Comparison of ENCODE assay signal across 8 cellular contexts in genomic region chr6:26097268-26097875, GRCh38. TPM values are rescaled to one million over a fixed set of nuclear protein-coding genes. Genes with fewer than 3 reads are reported as not detected.
A peak's percentile ranks its signal among the peaks of the same experiment; 100 is the strongest.
DNase-seq lines count a peak whose midpoint lies in the region; ATAC-seq and TF ChIP-seq lines count a peak whose summit lies in the region.

No MANE protein-coding gene starts in this region.

- intact Hi-C loops in dorsolateral prefrontal cortex (cut with DNase I), result loop anchor here in 1 of 2 donors (1.0 kb wide), 1 partner anchor 31 kb away; no protein-coding TSS in a partner anchor

- peaks cover 7% of the 10 kb centered on the region; the same call in 2 of the 3 replicates for H3K4me1 Mint-ChIP-seq in GM23338

- H3K4me3 Mint-ChIP-seq in GM23338, result no peak overlapping the region

- no peaks in the 10 kb centered on the region for H3K27me3 Mint-ChIP-seq in GM23338 (ENCODE audit: insufficient read depth, low read depth, poor library complexity)

- peaks cover 3% of the 10 kb centered on the region; the same call in 1 of the 2 replicates for H3K9me2 ChIP-seq in GM23338 (ENCODE audit: insufficient read depth)

- H3K27ac ChIP-seq in GM23338 (ENCODE audit: low read depth), result no peak overlapping the region
- no peak overlapping the region for H3K27ac ChIP-seq in dorsolateral prefrontal cortex

- ATAC-seq in GM23338, result peak; percentile 95
- ATAC-seq in GM21360 (IDR thresholded peaks at IDR 0.05; ENCODE audit: unreplicated experiment), result no peak

- H3K27me3 ChIP-seq in GM23338 (ENCODE audit: insufficient read depth) (no peaks in the 10 kb centered on the region), dorsolateral prefrontal cortex (no peaks in the 10 kb centered on the region)

- no peaks in the 10 kb centered on the region for H3F3A ChIP-seq in GM23338 (replicated peaks; ENCODE audit: low read depth)

- H3K4me3 ChIP-seq in GM23338 (no peak overlapping the region), dorsolateral prefrontal cortex (no peak overlapping the region)

- DNase-seq in C1 segment of cervical spinal cord (lab: John Stamatoyannopoulos, UW) (peak in 11 of 14 donors; percentile 4 to 42 (median 23)), GM23338 (ENCODE audit: low spot score) (peak; percentile 87), NCI-H510A treated with DMSO at 0.1 percent for 48 hours (lab: John Stamatoyannopoulos, UW) (peak; percentile 70), dorsolateral prefrontal cortex (peak in 7 of 10 donors; percentile 58 to 75 (median 64)), medulla oblongata (ENCODE audit: extremely low spot score) (peak; percentile 84)
- peak; percentile 63 for DNase-seq in activated CD4-positive, alpha-beta T cell treated with anti-CD3 and anti-CD28 coated beads, Interleukin-2, amount 50 U/mL, for 1 hour
- DNase-seq in stimulated activated CD8-positive, alpha-beta memory T cell treated with anti-CD3 and anti-CD28 coated beads, Interleukin-2, amount 100 ng/mL, for 1 hour (ENCODE audit: low read depth in 2 of 2), result peak; percentile 41 to 45

- H3K4me1 ChIP-seq in GM23338 (ENCODE audit: insufficient read depth), result no peaks in the 10 kb centered on the region

- no peaks in the 10 kb centered on the region for H3K36me3 ChIP-seq in GM23338 (ENCODE audit: insufficient read depth)

- H3K27ac Mint-ChIP-seq in GM23338, result peak overlapping the region; percentile 60; the same call in 1 of the 2 replicates

- H2AFZ ChIP-seq in GM23338, result no peak overlapping the region

- no peaks in the 10 kb centered on the region for H4K20me1 ChIP-seq in GM23338 (replicated peaks; ENCODE audit: insufficient read depth)

- TF ChIP-seq CTCF in GM23338 (conservative IDR thresholded peaks at IDR 0.05; ENCODE audit: low read depth in 2 of 2) (peak; percentile 85 to 96), dorsolateral prefrontal cortex (IDR thresholded peaks at IDR 0.05 in 54 of 56, conservative IDR thresholded peaks at IDR 0.05 in 2 of 56; ENCODE audit: low read depth in 1 of 56, partially characterized antibody in 56 of 56) (peak; percentile 61 to 94 (median 86))

- H3K79me2 ChIP-seq in GM23338 (replicated peaks; ENCODE audit: insufficient read depth), result no peaks in the 10 kb centered on the region

- H3K4me2 ChIP-seq in GM23338, result no peak overlapping the region

- no peaks in the 10 kb centered on the region for H3K36me3 Mint-ChIP-seq in GM23338 (ENCODE audit: low read depth)

- H3K9me3 Mint-ChIP-seq in GM23338, result no peaks in the 10 kb centered on the region

TF ChIP-seq in GM23338, 12 proteins besides CTCF, POLR2A, EP300 and RAD21:
- no peak for TF ChIP-seq ZNF331 (CRISPR knock-in tag; IDR thresholded peaks at IDR 0.05; ENCODE audit: low read depth)
- TF ChIP-seq ZNF114 (CRISPR knock-in tag; IDR thresholded peaks at IDR 0.05), result no peak
- TF ChIP-seq JUNB (IDR thresholded peaks at IDR 0.05; ENCODE audit: unreplicated experiment), result no peak
- TF ChIP-seq NANOG (IDR thresholded peaks at IDR 0.05; ENCODE audit: borderline replicate concordance), result no peak

RNA-seq across cellular contexts. Expression of gene HFE, which starts 10.1 kb away (rescaled TPM):
- 0.63 and 0.78 TPM in 2 replicates for total RNA-seq in GM23338 (2014; rRNA removed; shearing (Covaris generic))
- 0.38 and 0.53 TPM in 2 replicates for polyA plus RNA-seq in GM23338 (2016; fragmentation: Nextera tagmentation; extraction: Ambion mirVana)
- total RNA-seq in dorsolateral prefrontal cortex, result 1 to 10 TPM in 117 of 120 experiments, under 1 TPM in 3; 0.71 to 8.5 (median 2.6) TPM

Comparison
In these comparisons a context has a peak if more than half of its experiments do, and no peak if none do; other contexts are left out.
1. DNase-seq: peak in every context shown above with its lines; median percentile 87 in GM23338; 84 in medulla oblongata; 70 in NCI-H510A treated with DMSO at 0.1 percent for 48 hours; 64 in dorsolateral prefrontal cortex; 63 in activated CD4-positive, alpha-beta T cell treated with anti-CD3 and anti-CD28 coated beads, Interleukin-2, amount 50 U/mL, for 1 hour; 43 in stimulated activated CD8-positive, alpha-beta memory T cell treated with anti-CD3 and anti-CD28 coated beads, Interleukin-2, amount 100 ng/mL, for 1 hour; 23 in C1 segment of cervical spinal cord.